14 cellular contexts compared by ENCODE assay signal in the genomic region with DNA sequence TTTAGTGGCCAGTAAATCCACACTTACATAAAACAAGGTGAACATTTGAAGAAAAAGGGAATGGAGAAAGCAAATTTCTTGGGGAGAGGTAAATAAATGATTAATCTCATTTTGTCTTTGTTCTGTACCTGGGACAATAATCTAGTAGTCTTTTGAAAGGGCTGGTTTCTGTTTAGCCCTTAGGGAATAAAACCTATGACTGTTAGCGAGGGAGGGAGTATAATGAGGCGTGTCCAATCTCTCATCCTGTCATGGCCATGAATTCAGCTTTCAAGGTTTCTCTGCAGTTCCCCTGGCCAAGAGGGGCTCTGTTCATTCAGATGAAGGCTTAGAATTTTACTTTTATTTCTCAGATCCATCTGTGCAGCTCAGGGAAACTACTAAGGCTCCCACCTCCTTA. TPM values are rescaled to one million over a fixed set of nuclear protein-coding genes. Genes with fewer than 3 reads are reported as not detected.
DNase-seq lines count a peak whose midpoint lies in the region; ATAC-seq and TF ChIP-seq lines count a peak whose summit lies in the region.
"Had no signal": no experiment of that assay in that cellular context is flagged by ENCODE, and none has a peak within 500 bp of the region (broad histone marks: within the 10 kb centered on the region; RNA-seq: fewer than 3 reads in every experiment).

No MANE protein-coding gene starts in this region.

- H3K4me1 Mint-ChIP-seq in mesothelial cell of epicardium (peaks cover 59% of the 10 kb centered on the region), MCF 10A (ENCODE audit: insufficient read depth, unreplicated experiment) (peaks cover 8% of the 10 kb centered on the region), Calu3 (ENCODE audit: low read depth, unreplicated experiment) (no peaks in the 10 kb centered on the region)

- H3K36me3 ChIP-seq in HAP-1 (replicated peaks): no peaks in the 10 kb centered on the region
- H3K36me3 ChIP-seq: sigmoid colon had no signal

- DNase-seq in HAP-1 (ENCODE audit: low spot score in 2 of 2): peak; percentile 35 to 58
- no peak for DNase-seq in mesothelial cell of epicardium (ENCODE audit: low spot score in 2 of 2, unreplicated experiment in 2 of 2)
- DNase-seq in MCF 10A (ENCODE audit: unreplicated experiment): no peak
- no peak for DNase-seq in Calu3
- DNase-seq in DMS53 treated with DMSO at 0.1 percent for 48 hours (lab: John Stamatoyannopoulos, UW; ENCODE audit: unreplicated experiment): no peak
- no peak for DNase-seq in caudate nucleus (lab: John Stamatoyannopoulos, UW)
- DNase-seq: activated CD4-positive, CD25-positive, alpha-beta regulatory T cell; activated gamma-delta T cell treated with Interleukin-2 at 50 U/mL for 16 hours; midbrain; PC-3; sigmoid colon had no signal

- H3K27ac Mint-ChIP-seq in mesothelial cell of epicardium (peak overlapping the region; percentile 96), MCF 10A (ENCODE audit: low read depth, unreplicated experiment) (no peak overlapping the region), Calu3 (ENCODE audit: unreplicated experiment) (no peak overlapping the region)

- CTCF ChIA-PET in MCF 10A (lab: Yijun Ruan, JAX): no interaction called here
- CTCF ChIA-PET in Calu3 (lab: Charles Lee): interaction anchor here (0.7 kb wide), 1 partner anchor 214 kb away, joined by 5 read pairs; no protein-coding TSS in a partner anchor

- POLR2A ChIA-PET in MCF 10A (lab: Yijun Ruan, JAX): no interaction called here

- ATAC-seq in GM18873 (IDR thresholded peaks at IDR 0.05; ENCODE audit: low FRiP score, unreplicated experiment): peak; percentile 84
- peak; percentile 96 for ATAC-seq in HG03469 (IDR thresholded peaks at IDR 0.05; ENCODE audit: unreplicated experiment)
- ATAC-seq: PC-3 had no signal

- H3K27me3 ChIP-seq in HAP-1 (ENCODE audit: low read depth): no peaks in the 10 kb centered on the region
- H3K27me3 ChIP-seq: sigmoid colon had no signal

- peaks cover 7% of the 10 kb centered on the region for H3K9me3 Mint-ChIP-seq in mesothelial cell of epicardium
- peaks cover 17% of the 10 kb centered on the region for H3K9me3 Mint-ChIP-seq in MCF 10A (ENCODE audit: unreplicated experiment)
- no peaks in the 10 kb centered on the region for H3K9me3 Mint-ChIP-seq in Calu3 (ENCODE audit: low read depth, unreplicated experiment)

- no peak overlapping the region for H3K27ac ChIP-seq in caudate nucleus (ENCODE audit: low read depth, low read length)
- H3K27ac ChIP-seq: coronary artery, sigmoid colon had no signal

- H3K4me3 Mint-ChIP-seq in mesothelial cell of epicardium: no peak overlapping the region
- no peak overlapping the region for H3K4me3 Mint-ChIP-seq in MCF 10A (ENCODE audit: unreplicated experiment)
- H3K4me3 Mint-ChIP-seq in Calu3 (ENCODE audit: low read depth, unreplicated experiment): no peak overlapping the region

- H3K27me3 Mint-ChIP-seq in mesothelial cell of epicardium (ENCODE audit: low read depth): no peaks in the 10 kb centered on the region
- no peaks in the 10 kb centered on the region for H3K27me3 Mint-ChIP-seq in MCF 10A (ENCODE audit: insufficient read depth, unreplicated experiment)
- no peaks in the 10 kb centered on the region for H3K27me3 Mint-ChIP-seq in Calu3 (ENCODE audit: unreplicated experiment)

- BruUV-seq in MCF 10A (replicated peaks; lab: Mats Ljungman, UMichigan) (no TSS peak), Calu3 (replicated peaks; lab: Mats Ljungman, UMichigan) (no TSS peak)

- intact Hi-C loops in MCF 10A (cut with micrococcal nuclease): no loop called here
- intact Hi-C loops in Calu3 (cut with micrococcal nuclease; ENCODE audit: unreplicated experiment): no loop called here

- no peak for TF ChIP-seq CTCF in mesothelial cell of epicardium (IDR thresholded peaks at IDR 0.05; ENCODE audit: unreplicated experiment)
- TF ChIP-seq CTCF in MCF 10A (IDR thresholded peaks at IDR 0.05; ENCODE audit: unreplicated experiment): no peak
- no peak for TF ChIP-seq CTCF in Calu3 (IDR thresholded peaks at IDR 0.05; ENCODE audit: unreplicated experiment)

- in situ Hi-C loops in HAP-1 (cut with MboI; ENCODE audit: low sequenced_read_pairs): no loop called here

- no peaks in the 10 kb centered on the region for H3K36me3 Mint-ChIP-seq in mesothelial cell of epicardium
- no peaks in the 10 kb centered on the region for H3K36me3 Mint-ChIP-seq in MCF 10A (ENCODE audit: insufficient read depth, unreplicated experiment)
- no peaks in the 10 kb centered on the region for H3K36me3 Mint-ChIP-seq in Calu3 (ENCODE audit: insufficient read depth, unreplicated experiment)

- no peak overlapping the region for H3K4me3 ChIP-seq in HAP-1
- H3K4me3 ChIP-seq: coronary artery, sigmoid colon had no signal

- no peaks in the 10 kb centered on the region for H3K9me3 ChIP-seq in HAP-1
- H3K9me3 ChIP-seq: sigmoid colon had no signal

- H3K4me1 ChIP-seq in HAP-1: peaks cover 18% of the 10 kb centered on the region
- H3K4me1 ChIP-seq: sigmoid colon had no signal

RNA-seq across cellular contexts. Expression of a gene that starts 12.0 kb away (rescaled TPM):
- 107 to 108 TPM (median 108 TPM) in 3 replicates for total RNA-seq in mesothelial cell of epicardium
- total RNA-seq in MCF 10A (2022): 34.2 and 35.3 TPM in 2 replicates
- 61.9 and 66.5 TPM in 2 replicates for total RNA-seq in Calu3 (2022)

Comparison
In these comparisons a context has a peak if more than half of its experiments do, and no peak if none do; other contexts are left out.
1. DNase-seq: peak in HAP-1 (2 of 2); none in mesothelial cell of epicardium (0 of 2), MCF 10A (single experiment), Calu3 (single experiment), DMS53 treated with DMSO at 0.1 percent for 48 hours (single experiment) and caudate nucleus (0 of 61).